In the genomic region with DNA sequence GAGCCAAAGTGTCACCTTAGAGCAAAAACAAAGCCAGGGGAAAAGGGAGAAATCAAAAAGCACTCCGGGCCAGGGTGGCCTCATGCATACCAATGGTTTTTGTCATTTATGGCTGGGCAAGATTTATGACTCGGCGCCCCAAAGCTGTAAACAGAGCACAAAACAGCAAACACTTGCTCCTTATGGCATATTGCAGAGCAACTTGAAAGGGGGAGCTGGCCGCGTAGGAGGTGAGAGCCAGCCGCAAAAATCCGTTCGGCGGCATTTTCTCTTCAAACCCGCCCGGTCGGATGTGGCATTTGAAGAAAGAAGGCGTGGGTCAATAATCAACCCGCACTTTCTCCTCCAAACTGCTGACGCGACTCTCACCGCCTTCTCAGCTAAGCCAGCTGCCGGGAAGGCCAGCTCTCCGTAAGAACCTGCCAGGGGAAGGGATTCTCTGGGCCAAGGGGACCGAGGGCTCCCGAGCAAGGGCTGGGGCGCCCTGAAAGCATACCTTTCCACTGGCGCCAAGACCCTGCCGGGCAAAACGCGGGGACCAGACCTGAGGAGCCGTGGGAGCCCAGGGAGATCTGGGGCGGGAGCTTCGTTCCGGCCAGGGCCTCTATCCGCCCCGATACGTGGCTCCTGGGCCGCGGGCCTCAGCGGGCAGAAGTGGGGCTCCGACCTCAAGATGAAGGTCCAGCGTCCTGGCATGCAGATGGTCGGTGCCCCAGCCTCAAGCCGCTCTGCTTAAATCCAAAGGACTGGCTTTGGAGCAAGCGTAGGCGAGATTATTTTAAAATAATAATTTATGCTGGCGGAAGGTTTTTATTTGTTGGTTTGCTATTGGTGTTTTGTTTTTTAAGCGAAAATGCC, we compare ENCODE assay signal across 9 cellular contexts. TPM values are rescaled to one million over a fixed set of nuclear protein-coding genes. Genes with fewer than 3 reads are reported as not detected.
A peak's percentile ranks its signal among the peaks of the same experiment; 100 is the strongest.
DNase-seq lines count a peak whose midpoint lies in the region; ATAC-seq, FAIRE-seq and TF ChIP-seq lines count a peak whose summit lies in the region.
"Had no signal": no experiment of that assay in that cellular context is flagged by ENCODE, and none has a peak within 500 bp of the region (broad histone marks: within the 10 kb centered on the region; RNA-seq: fewer than 3 reads in every experiment).

No MANE protein-coding gene starts in this region.

- ATAC-seq in GM19463 (IDR thresholded peaks at IDR 0.05; ENCODE audit: unreplicated experiment), result no peak

- DNase-seq in HTR-8/SVneo (ENCODE audit: insufficient read length, low spot score) (peak; percentile 66), epithelial cell of esophagus (ENCODE audit: low read depth) (peak; percentile 64), renal cortical epithelial cell (ENCODE audit: low read depth) (peak; percentile 94), hypothalamus (lab: John Stamatoyannopoulos, UW) (no peak), OCI-M2 (lab: John Stamatoyannopoulos, UW; ENCODE audit: unreplicated experiment) (no peak)
- DNase-seq: glutamatergic neuron, NCI-H345 had no signal

- FAIRE-seq in HTR-8/SVneo (lab: Jason Lieb, UNC), result no peak

- peak overlapping the region; percentile 42 for H3K4me3 ChIP-seq in epithelial cell of esophagus (ENCODE audit: low read length)

- no peak for TF ChIP-seq CTCF in epithelial cell of esophagus (IDR thresholded peaks at IDR 0.05; ENCODE audit: insufficient read depth, low read depth, low read length, missing control alignments)

RNA-seq across cellular contexts. Expression of gene HOXA2, which starts 12.9 kb away (rescaled TPM):
- 0.35 and 1.9 TPM in 2 replicates for total RNA-seq in renal cortical epithelial cell
- total RNA-seq: activated CD8-positive, alpha-beta memory T cell treated with anti-CD3 and anti-CD28 coated beads for 36 hours had no signal

RNA-seq across cellular contexts. Expression of gene HOXA4, which starts 15.2 kb away (rescaled TPM):
- 0.17 and 0.75 TPM in 2 replicates for total RNA-seq in renal cortical epithelial cell

RNA-seq across cellular contexts. Expression of gene HOXA1, which starts 19.6 kb away (rescaled TPM):
- total RNA-seq in renal cortical epithelial cell, result 1.0 and 1.8 TPM in 2 replicates

RNA-seq across cellular contexts. Expression of gene HOXA5, which starts 28.1 kb away (rescaled TPM):
- total RNA-seq in renal cortical epithelial cell, result 13.4 and 34.2 TPM in 2 replicates
- total RNA-seq: activated CD8-positive, alpha-beta memory T cell treated with anti-CD3 and anti-CD28 coated beads for 36 hours had no signal

RNA-seq across cellular contexts. Expression of gene HOXA6, which starts 32.2 kb away (rescaled TPM):
- 2.8 and 22.0 TPM in 2 replicates for total RNA-seq in renal cortical epithelial cell
- total RNA-seq: activated CD8-positive, alpha-beta memory T cell treated with anti-CD3 and anti-CD28 coated beads for 36 hours had no signal

Comparison
In these comparisons a context has a peak if more than half of its experiments do, and no peak if none do; other contexts are left out.
1. DNase-seq: peak in HTR-8/SVneo (single experiment), epithelial cell of esophagus (single experiment) and renal cortical epithelial cell (single experiment); none in hypothalamus (0 of 51) and OCI-M2 (single experiment).